20 cellular contexts compared by ENCODE assay signal in the genomic region with DNA sequence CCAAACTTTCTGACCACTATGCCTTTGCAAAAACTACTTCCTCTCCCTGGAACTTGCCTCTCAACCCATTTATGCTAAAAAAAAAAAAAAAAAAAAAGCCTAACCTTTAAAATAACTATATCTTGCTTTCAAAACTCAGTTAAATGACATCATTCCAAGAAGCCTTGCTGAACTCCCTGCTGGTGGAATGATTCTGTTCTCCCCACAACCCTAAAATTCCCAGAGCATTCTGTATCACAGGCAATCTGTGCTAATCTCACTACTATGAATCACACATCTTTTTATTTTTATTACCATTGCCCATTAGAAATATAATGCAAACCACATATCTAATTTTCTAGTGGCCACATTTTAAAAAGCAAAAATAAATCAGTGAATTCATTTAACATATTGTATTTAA.
DNase-seq lines count a peak whose midpoint lies in the region; ATAC-seq and TF ChIP-seq lines count a peak whose summit lies in the region.
"Had no signal": no experiment of that assay in that cellular context is flagged by ENCODE, and none has a peak within 500 bp of the region (broad histone marks: within the 10 kb centered on the region; RNA-seq: fewer than 3 reads in every experiment).

No MANE protein-coding gene starts in this region.

- H3K4me3 ChIP-seq in fibroblast of the aortic adventitia (ENCODE audit: low read depth, low read length): no peak overlapping the region
- H3K4me3 ChIP-seq: GM12878, SJCRH30 had no signal

- no peak for ATAC-seq in GM18511 (IDR thresholded peaks at IDR 0.05; ENCODE audit: unreplicated experiment)
- ATAC-seq: GM12878 had no signal

- peak; percentile 89 for DNase-seq in EH (ENCODE audit: low read depth)
- DNase-seq in M059J (ENCODE audit: low read depth): peak; percentile 55
- DNase-seq in fibroblast of the aortic adventitia (ENCODE audit: low read depth): peak; percentile 49
- peak; percentile 59 for DNase-seq in stromal cell of bone marrow (ENCODE audit: low read depth)
- DNase-seq in NCI-H128 (lab: John Stamatoyannopoulos, UW; ENCODE audit: unreplicated experiment): no peak
- DNase-seq in DMS153 treated with DMSO at 0.1 percent for 48 hours (lab: John Stamatoyannopoulos, UW; ENCODE audit: unreplicated experiment): no peak
- DNase-seq: DMS79, H9, HFFc6, MV-4-11, NCI-H1105 treated with DMSO at 0.1 percent for 48 hours, NCI-H1694, NCI-H2081 treated with DMSO at 0.1 percent for 48 hours, NCI-H2171 treated with DMSO at 0.1 percent for 48 hours, NCI-H446, NCI-H526, OCI-M1, SJCRH30 had no signal

- TF ChIP-seq CTCF in fibroblast of the aortic adventitia (IDR thresholded peaks at IDR 0.05; ENCODE audit: insufficient read depth, low read length): no peak

Comparison
In these comparisons a context has a peak if more than half of its experiments do, and no peak if none do; other contexts are left out.
1. DNase-seq: peak in EH (single experiment), M059J (single experiment), fibroblast of the aortic adventitia (single experiment) and stromal cell of bone marrow (single experiment); none in NCI-H128 (single experiment) and DMS153 treated with DMSO at 0.1 percent for 48 hours (single experiment).